ENCODE assay signal across 11 cellular contexts in the genomic region with DNA sequence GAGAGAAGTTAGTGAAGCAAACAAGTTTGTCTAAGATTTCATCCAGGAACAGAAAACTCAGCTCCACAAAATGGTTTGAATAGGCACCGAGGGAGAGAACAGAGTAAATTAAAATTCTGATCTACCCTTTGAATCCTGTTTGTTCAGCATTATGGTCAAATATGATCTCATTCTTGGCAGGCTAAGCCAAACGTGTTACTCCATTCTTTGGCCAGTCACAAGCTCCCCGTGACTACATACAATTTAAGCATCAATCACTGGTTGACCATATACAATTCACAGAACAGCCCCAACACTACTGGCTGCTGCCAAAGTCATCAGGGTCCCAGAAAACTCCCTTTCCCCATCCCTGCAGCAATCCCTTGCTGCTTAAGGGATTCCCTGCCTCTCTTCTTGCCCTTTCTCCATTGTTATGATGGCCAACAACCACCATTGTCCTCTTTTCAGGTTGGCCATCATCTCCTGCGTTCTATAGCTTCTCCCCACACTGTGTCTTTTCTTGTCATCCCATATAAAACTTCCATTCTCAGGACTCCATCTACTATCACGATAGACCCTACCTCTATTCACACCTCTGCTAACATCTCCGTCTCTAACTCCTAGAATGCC. TPM values are rescaled to one million over a fixed set of nuclear protein-coding genes. Genes with fewer than 3 reads are reported as not detected.
DNase-seq lines count a peak whose midpoint lies in the region; ATAC-seq and TF ChIP-seq lines count a peak whose summit lies in the region.
"Had no signal": no experiment of that assay in that cellular context is flagged by ENCODE, and none has a peak within 500 bp of the region (broad histone marks: within the 10 kb centered on the region; RNA-seq: fewer than 3 reads in every experiment).

No MANE protein-coding gene starts in this region.

- no peaks in the 10 kb centered on the region for H3K9me3 Mint-ChIP-seq in chondrocyte (ENCODE audit: low read depth)
- H3K9me3 Mint-ChIP-seq: central memory CD8-positive, alpha-beta T cell; WTC11 had no signal

- H3K27me3 Mint-ChIP-seq in chondrocyte (ENCODE audit: low read depth) = no peaks in the 10 kb centered on the region
- H3K27me3 Mint-ChIP-seq: central memory CD8-positive, alpha-beta T cell had no signal

- DNase-seq in NCI-H2081 treated with DMSO at 0.1 percent for 48 hours (lab: John Stamatoyannopoulos, UW) (peak; percentile 96), chondrocyte (ENCODE audit: low spot score) (no peak), left lobe of liver (ENCODE audit: low spot score) (no peak), stromal cell of bone marrow (ENCODE audit: low read depth) (peak; percentile 72), NCI-H1105 (lab: John Stamatoyannopoulos, UW) (no peak), DMS53 (lab: John Stamatoyannopoulos, UW) (no peak), amygdala (lab: John Stamatoyannopoulos, UW) (no peak)
- DNase-seq: activated T-cell treated with anti-CD3 and anti-CD28 coated beads, Interleukin-2, amount 50 U/mL, for 1 hour; Karpas-422 had no signal

- H3K4me3 Mint-ChIP-seq in chondrocyte (ENCODE audit: unreplicated experiment) = no peak overlapping the region
- H3K4me3 Mint-ChIP-seq: central memory CD8-positive, alpha-beta T cell had no signal

- peaks cover 42% of the 10 kb centered on the region for H3K4me1 Mint-ChIP-seq in chondrocyte (ENCODE audit: low read depth)
- H3K4me1 Mint-ChIP-seq: central memory CD8-positive, alpha-beta T cell had no signal

- peak overlapping the region; percentile 8 for H3K27ac Mint-ChIP-seq in chondrocyte (ENCODE audit: unreplicated experiment)

- no peaks in the 10 kb centered on the region for H3K36me3 Mint-ChIP-seq in chondrocyte (ENCODE audit: low read depth)
- H3K36me3 Mint-ChIP-seq: WTC11 had no signal

- no peak for TF ChIP-seq CTCF in chondrocyte (IDR thresholded peaks at IDR 0.05)

- ATAC-seq in left lobe of liver = peak; percentile 73

RNA-seq across cellular contexts. Expression of a gene that starts 46.3 kb away (rescaled TPM):
- total RNA-seq in chondrocyte = 46.3 to 67.1 TPM (median 47.6 TPM) in 3 replicates
- total RNA-seq in left lobe of liver = 39.2 TPM

Comparison
In these comparisons a context has a peak if more than half of its experiments do, and no peak if none do; other contexts are left out.
1. DNase-seq: peak in NCI-H2081 treated with DMSO at 0.1 percent for 48 hours (single experiment) and stromal cell of bone marrow (single experiment); none in chondrocyte (single experiment), left lobe of liver (single experiment), NCI-H1105 (single experiment), DMS53 (single experiment) and amygdala (0 of 56).